In genomic region chr10:2839081-2839725, GRCh38 we compare ENCODE assay signal across 9 cellular contexts.
DNase-seq lines count a peak whose midpoint lies in the region; ATAC-seq, FAIRE-seq and TF ChIP-seq lines count a peak whose summit lies in the region.
"Had no signal": no experiment of that assay in that cellular context is flagged by ENCODE, and none has a peak within 500 bp of the region (broad histone marks: within the 10 kb centered on the region; RNA-seq: fewer than 3 reads in every experiment).

No MANE protein-coding gene starts in this region.

- no peak for TF ChIP-seq POLR2A in thyroid gland (IDR thresholded peaks at IDR 0.05)

- intact Hi-C loops in thyroid gland (cut with DNase I) = no loop called here

- H3K36me3 ChIP-seq in kidney epithelial cell (ENCODE audit: control insufficient read depth, insufficient read depth, low read length) = no peaks in the 10 kb centered on the region
- H3K36me3 ChIP-seq in thyroid gland = no peaks in the 10 kb centered on the region

- peak; percentile 15 for TF ChIP-seq CTCF in AG09319 (IDR thresholded peaks at IDR 0.05; ENCODE audit: low read depth, low read length)
- peak; percentile 73 for TF ChIP-seq CTCF in kidney epithelial cell (IDR thresholded peaks at IDR 0.05; ENCODE audit: insufficient read depth, low read length, poor library complexity, severe bottlenecking)
- peak in 5 of 6 experiments; percentile 16 to 64 (median 50) for TF ChIP-seq CTCF in thyroid gland (IDR thresholded peaks at IDR 0.05)

- H3K4me1 Mint-ChIP-seq in activated naive CD8-positive, alpha-beta T cell treated with anti-CD3 and anti-CD28 coated beads, Interleukin-2, amount 50 U/mL, for 24 hours = no peaks in the 10 kb centered on the region

- H3K9me3 Mint-ChIP-seq in activated naive CD8-positive, alpha-beta T cell treated with anti-CD3 and anti-CD28 coated beads, Interleukin-2, amount 50 U/mL, for 24 hours = no peaks in the 10 kb centered on the region

- H3K4me3 Mint-ChIP-seq in activated naive CD8-positive, alpha-beta T cell treated with anti-CD3 and anti-CD28 coated beads, Interleukin-2, amount 50 U/mL, for 24 hours = no peak overlapping the region

- H3K27ac ChIP-seq in thyroid gland = no peak overlapping the region
- H3K27ac ChIP-seq: epithelial cell of prostate had no signal

- no peak for ATAC-seq in activated naive CD8-positive, alpha-beta T cell treated with anti-CD3 and anti-CD28 coated beads, Interleukin-2, amount 50 U/mL, for 24 hours
- ATAC-seq in GM21723 (IDR thresholded peaks at IDR 0.05; ENCODE audit: unreplicated experiment) = no peak
- ATAC-seq in GM19455 (IDR thresholded peaks at IDR 0.05; ENCODE audit: unreplicated experiment) = no peak

- peaks cover 21% of the 10 kb centered on the region for H3K27me3 Mint-ChIP-seq in activated naive CD8-positive, alpha-beta T cell treated with anti-CD3 and anti-CD28 coated beads, Interleukin-2, amount 50 U/mL, for 24 hours

- FAIRE-seq in GM18507 (lab: Jason Lieb, UNC) = peak; percentile 36

- H3K27me3 ChIP-seq in kidney epithelial cell (ENCODE audit: control insufficient read depth, insufficient read depth, low read length) = peaks cover 5% of the 10 kb centered on the region
- H3K27me3 ChIP-seq in thyroid gland = no peaks in the 10 kb centered on the region

- no peak for DNase-seq in AG09319 (ENCODE audit: extremely low read depth, low read depth)
- DNase-seq in GM18507 (ENCODE audit: extremely low spot score, insufficient read length, low read depth) = peak; percentile 23
- DNase-seq in NCI-H510A (lab: John Stamatoyannopoulos, UW) = peak; percentile 18
- peak; percentile 42 for DNase-seq in activated naive CD8-positive, alpha-beta T cell treated with anti-CD3 and anti-CD28 coated beads, Interleukin-2, amount 50 U/mL, for 24 hours
- no peak for DNase-seq in kidney epithelial cell (ENCODE audit: low read depth)
- peak; percentile 58 to 72 for DNase-seq in thyroid gland

- WGBS in thyroid gland, 2 donors = 43 to 54% methylated on average over 16 of the region's 16 CpGs

- H3K9me3 ChIP-seq in thyroid gland = no peaks in the 10 kb centered on the region

- no peaks in the 10 kb centered on the region for H3K4me1 ChIP-seq in thyroid gland

- H3K27ac Mint-ChIP-seq in activated naive CD8-positive, alpha-beta T cell treated with anti-CD3 and anti-CD28 coated beads, Interleukin-2, amount 50 U/mL, for 24 hours = no peak overlapping the region

- H3K4me3 ChIP-seq in kidney epithelial cell (ENCODE audit: low read depth, low read length) = no peak overlapping the region
- H3K4me3 ChIP-seq in thyroid gland (replicated peaks in 1 of 3) = no peak overlapping the region

- H3K36me3 Mint-ChIP-seq in activated naive CD8-positive, alpha-beta T cell treated with anti-CD3 and anti-CD28 coated beads, Interleukin-2, amount 50 U/mL, for 24 hours (ENCODE audit: low read depth) = no peaks in the 10 kb centered on the region

Comparison
In these comparisons a context has a peak if more than half of its experiments do, and no peak if none do; other contexts are left out.
1. DNase-seq: peak in GM18507 (single experiment), NCI-H510A (single experiment), activated naive CD8-positive, alpha-beta T cell treated with anti-CD3 and anti-CD28 coated beads, Interleukin-2, amount 50 U/mL, for 24 hours (single experiment) and thyroid gland (2 of 2); none in AG09319 (single experiment) and kidney epithelial cell (single experiment).
2. CTCF ChIP-seq: peak in every context shown above with its lines; median percentile 73 in kidney epithelial cell; 50 in thyroid gland; 15 in AG09319.